In genomic region chr4:169070895-169071218, GRCh38 we compare ENCODE assay signal across 8 cellular contexts.
DNase-seq lines count a peak whose midpoint lies in the region; ATAC-seq, FAIRE-seq and TF ChIP-seq lines count a peak whose summit lies in the region.

No MANE protein-coding gene starts in this region.

- intact Hi-C loops in left colon (cut with DNase I, micrococcal nuclease): no loop called here

- peaks cover 16% of the 10 kb centered on the region; the same call in 1 of the 2 replicates for H3K4me1 ChIP-seq in SJCRH30

- DNase-seq in HT-29 (ENCODE audit: low spot score): peak; percentile 86
- DNase-seq in SJCRH30: peak; percentile 7 to 26
- DNase-seq in left colon: peak; percentile 61 to 83
- no peak for DNase-seq in substantia nigra (lab: John Stamatoyannopoulos, UW)
- no peak for DNase-seq in NOMO-1 treated with dmso at 0.1 percent for 144 hours (lab: John Stamatoyannopoulos, UW; ENCODE audit: unreplicated experiment)
- DNase-seq in RCC 7860 (ENCODE audit: low spot score): no peak

- FAIRE-seq in RCC 7860 (lab: Jason Lieb, UNC): no peak

- TF ChIP-seq CTCF in 22Rv1 (IDR thresholded peaks at IDR 0.05): no peak

- H3K4me3 ChIP-seq in SJCRH30: peak overlapping the region; percentile 41

- H3K36me3 ChIP-seq in SJCRH30: no peaks in the 10 kb centered on the region

- no peaks in the 10 kb centered on the region for H3K9me3 ChIP-seq in SJCRH30 (replicated peaks)

- peak overlapping the region; percentile 97 for H3K27ac ChIP-seq in 22Rv1
- peak overlapping the region; percentile 71 for H3K27ac ChIP-seq in SJCRH30
- no peak overlapping the region for H3K27ac ChIP-seq in substantia nigra (ENCODE audit: low read depth, low read length, poor library complexity, severe bottlenecking)

- no peaks in the 10 kb centered on the region for H3K27me3 ChIP-seq in SJCRH30

- ATAC-seq in left colon: peak; percentile 94
- no peak for ATAC-seq in GM18868 (IDR thresholded peaks at IDR 0.05; ENCODE audit: unreplicated experiment)

Comparison
In these comparisons a context has a peak if more than half of its experiments do, and no peak if none do; other contexts are left out.
1. DNase-seq: peak in HT-29 (single experiment), SJCRH30 (2 of 2) and left colon (2 of 2); none in substantia nigra (0 of 49), NOMO-1 treated with dmso at 0.1 percent for 144 hours (single experiment) and RCC 7860 (single experiment).